In genomic region chr15:79442911-79443310, GRCh38 we compare ENCODE assay signal across 32 cellular contexts. TPM values are rescaled to one million over a fixed set of nuclear protein-coding genes. Genes with fewer than 3 reads are reported as not detected.
DNase-seq lines count a peak whose midpoint lies in the region; ATAC-seq and TF ChIP-seq lines count a peak whose summit lies in the region.
"Had no signal": no experiment of that assay in that cellular context is flagged by ENCODE, and none has a peak within 500 bp of the region (broad histone marks: within the 10 kb centered on the region; RNA-seq: fewer than 3 reads in every experiment).

No MANE protein-coding gene starts in this region.

- peaks cover 9% of the 10 kb centered on the region for H3K4me1 ChIP-seq in psoas muscle
- H3K4me1 ChIP-seq: body of pancreas, Caco-2, suprapubic skin, upper lobe of left lung had no signal

- no peak overlapping the region for H3K27ac Mint-ChIP-seq in activated naive CD8-positive, alpha-beta T cell treated with anti-CD3 and anti-CD28 coated beads, Interleukin-2, amount 50 U/mL, for 24 hours
- H3K27ac Mint-ChIP-seq: effector memory CD8-positive, alpha-beta T cell; memory B cell; T-helper 17 cell had no signal

- no peaks in the 10 kb centered on the region for H3K4me1 Mint-ChIP-seq in activated naive CD8-positive, alpha-beta T cell treated with anti-CD3 and anti-CD28 coated beads, Interleukin-2, amount 50 U/mL, for 24 hours
- H3K4me1 Mint-ChIP-seq: central memory CD8-positive, alpha-beta T cell; memory B cell; neural crest cell; T-helper 17 cell had no signal

- intact Hi-C loops in psoas muscle (cut with DNase I) = no loop called here

- H3K36me3 Mint-ChIP-seq in activated naive CD8-positive, alpha-beta T cell treated with anti-CD3 and anti-CD28 coated beads, Interleukin-2, amount 50 U/mL, for 24 hours (ENCODE audit: low read depth) = no peaks in the 10 kb centered on the region

- 15 to 18% (median 16%) methylated on average over 4 of the region's 4 CpGs for WGBS in psoas muscle, 3 donors

- no peaks in the 10 kb centered on the region for H3K27me3 ChIP-seq in psoas muscle (ENCODE audit: insufficient read depth in 3 of 3, low read length in 2 of 3)
- H3K27me3 ChIP-seq: adrenal gland, body of pancreas, pancreas, suprapubic skin, upper lobe of left lung had no signal

- H3K4me3 ChIP-seq in psoas muscle = no peak overlapping the region
- H3K4me3 ChIP-seq: adrenal gland, body of pancreas, pancreas, PC-9, suprapubic skin, upper lobe of left lung had no signal

- TF ChIP-seq CTCF in psoas muscle (IDR thresholded peaks at IDR 0.05) = no peak

- H3K9me3 Mint-ChIP-seq in activated naive CD8-positive, alpha-beta T cell treated with anti-CD3 and anti-CD28 coated beads, Interleukin-2, amount 50 U/mL, for 24 hours = peaks cover 9% of the 10 kb centered on the region
- H3K9me3 Mint-ChIP-seq: central memory CD8-positive, alpha-beta T cell had no signal

- no peaks in the 10 kb centered on the region for H3K27me3 Mint-ChIP-seq in activated naive CD8-positive, alpha-beta T cell treated with anti-CD3 and anti-CD28 coated beads, Interleukin-2, amount 50 U/mL, for 24 hours
- H3K27me3 Mint-ChIP-seq: central memory CD8-positive, alpha-beta T cell; effector memory CD8-positive, alpha-beta T cell; T-helper 17 cell had no signal

- H3K27ac ChIP-seq in psoas muscle = no peak overlapping the region
- H3K27ac ChIP-seq: body of pancreas, C4-2B, pancreas, PC-9, suprapubic skin, upper lobe of left lung had no signal

- H3K4me3 Mint-ChIP-seq in activated naive CD8-positive, alpha-beta T cell treated with anti-CD3 and anti-CD28 coated beads, Interleukin-2, amount 50 U/mL, for 24 hours = no peak overlapping the region
- H3K4me3 Mint-ChIP-seq: central memory CD8-positive, alpha-beta T cell; effector memory CD8-positive, alpha-beta T cell; memory B cell; neural crest cell; T-helper 17 cell had no signal

- H3K36me3 ChIP-seq in psoas muscle (ENCODE audit: insufficient read depth in 1 of 2, low read depth in 1 of 2) = no peaks in the 10 kb centered on the region
- H3K36me3 ChIP-seq: adrenal gland, pancreas, suprapubic skin, upper lobe of left lung had no signal

- peak; percentile 93 to 100 (median 98) for ATAC-seq in psoas muscle
- no peak for ATAC-seq in activated naive CD8-positive, alpha-beta T cell treated with anti-CD3 and anti-CD28 coated beads, Interleukin-2, amount 50 U/mL, for 24 hours
- ATAC-seq: body of pancreas; effector memory CD8-positive, alpha-beta T cell; left colon; pancreas; SK-N-SH treated with all-trans-retinoic acid at 6 μM for 48 hours; T-helper 17 cell had no signal

- DNase-seq in NCI-H2029 treated with DMSO at 0.1 percent for 48 hours (lab: John Stamatoyannopoulos, UW) (peak; percentile 1), NCI-H2029 (lab: John Stamatoyannopoulos, UW) (no peak), NCI-H146 (lab: John Stamatoyannopoulos, UW) (peak; percentile 67), NCI-H82 treated with DMSO at 0.1 percent for 48 hours (lab: John Stamatoyannopoulos, UW; ENCODE audit: unreplicated experiment) (peak; percentile 9), psoas muscle (no peak), NCI-H446 (lab: John Stamatoyannopoulos, UW) (no peak), activated gamma-delta T cell (lab: John Stamatoyannopoulos, UW) (no peak)
- no peak for DNase-seq in activated naive CD8-positive, alpha-beta T cell treated with anti-CD3 and anti-CD28 coated beads, Interleukin-2, amount 50 U/mL, for 24 hours
- DNase-seq: activated CD4-positive, alpha-beta T cell treated with anti-CD3 and anti-CD28 coated beads, Interleukin-2, amount 50 U/mL, for 48 hours; activated naive CD4-positive, alpha-beta T cell treated with Interleukin-2 at 50 U/mL for 16 hours; adrenal gland; body of pancreas; Caco-2; DND-41; effector memory CD8-positive, alpha-beta T cell; hypothalamus; left colon; NCI-H1048; NK-92 treated with Interleukin-12 subunit alpha and Interleukin-12 subunit beta, amount 100 ng/mL, for 24 hours; pancreas; PC-9; retina; small intestine; stimulated activated naive CD4-positive, alpha-beta T cell treated with Interleukin-2 at 50 U/mL for 16 hours; T-helper 17 cell; upper lobe of left lung had no signal

- no peaks in the 10 kb centered on the region for H3K9me3 ChIP-seq in psoas muscle
- H3K9me3 ChIP-seq: body of pancreas, Caco-2, pancreas had no signal

RNA-seq across cellular contexts. Expression of gene MINAR1, which starts 10.8 kb away (rescaled TPM):
- under 1 TPM in 3 of 4 donors, not detected in 1; 0.10 to 0.20 (median 0.11) TPM for total RNA-seq in psoas muscle
- polyA plus RNA-seq in psoas muscle = under 1 TPM; 0.03 to 0.23 (median 0.07) TPM

Comparison
In these comparisons a context has a peak if more than half of its experiments do, and no peak if none do; other contexts are left out.
1. DNase-seq: peak in NCI-H2029 treated with DMSO at 0.1 percent for 48 hours (single experiment), NCI-H146 (single experiment) and NCI-H82 treated with DMSO at 0.1 percent for 48 hours (single experiment); none in NCI-H2029 (single experiment), psoas muscle (0 of 2), NCI-H446 (0 of 2), activated gamma-delta T cell (single experiment) and activated naive CD8-positive, alpha-beta T cell treated with anti-CD3 and anti-CD28 coated beads, Interleukin-2, amount 50 U/mL, for 24 hours (single experiment).